In genomic region chr4:82592639-82593038, GRCh38 we compare ENCODE assay signal across 29 cellular contexts.
"Had no signal": no experiment of that assay in that cellular context is flagged by ENCODE, and none has a peak within 500 bp of the region (broad histone marks: within the 10 kb centered on the region; RNA-seq: fewer than 3 reads in every experiment).

No MANE protein-coding gene starts in this region.

- H3K27ac ChIP-seq: stomach, suprapubic skin, testis, thoracic aorta, thyroid gland, tibial artery, tibial nerve, transverse colon, upper lobe of left lung, upper lobe of right lung, uterus, vagina had no signal

- H3K4me3 Mint-ChIP-seq: stimulated activated effector memory CD8-positive, alpha-beta T cell treated with anti-CD3 and anti-CD28 coated beads, Interleukin-12 subunit alpha, Interleukin-12 subunit beta, amount 100 ng/mL, for 72 hours; stimulated activated memory B cell treated with anti-CD40 and anti-IgM and Interleukin-4, amounts not matched to agents 10 μg/mL and 1 μg/mL and 100 μg/mL, for 72 hours; stimulated activated naive B cell treated with anti-CD40 and anti-IgM and Interleukin-4, amounts not matched to agents 10 μg/mL and 1 μg/mL and 100 μg/mL, for 72 hours; stimulated activated naive CD8-positive, alpha-beta T cell treated with anti-CD3 and anti-CD28 coated beads, Interleukin-15, amount 100 ng/mL, for 72 hours; stimulated activated naive CD8-positive, alpha-beta T cell treated with anti-CD3 and anti-CD28 coated beads, Interleukin-15, Interleukin-2, amounts not matched to agents 100 ng/mL and 50 ng/mL, for 24 hours; type B pancreatic cell had no signal

- H3K36me3 ChIP-seq: stomach, suprapubic skin, thoracic aorta, thyroid gland, tibial artery, tibial nerve, transverse colon, upper lobe of left lung, upper lobe of right lung, uterus, vagina had no signal

- ATAC-seq: stimulated activated effector memory CD8-positive, alpha-beta T cell treated with anti-CD3 and anti-CD28 coated beads, Interleukin-12 subunit alpha, Interleukin-12 subunit beta, amount 100 ng/mL, for 72 hours; stimulated activated memory B cell treated with anti-CD40 and anti-IgM and Interleukin-4, amounts not matched to agents 10 μg/mL and 1 μg/mL and 100 μg/mL, for 72 hours; stimulated activated naive B cell treated with anti-CD40 and anti-IgM and Interleukin-4, amounts not matched to agents 10 μg/mL and 1 μg/mL and 100 μg/mL, for 72 hours; stimulated activated naive CD8-positive, alpha-beta T cell treated with anti-CD3 and anti-CD28 coated beads, Interleukin-15, amount 100 ng/mL, for 72 hours; stimulated activated naive CD8-positive, alpha-beta T cell treated with anti-CD3 and anti-CD28 coated beads, Interleukin-15, Interleukin-2, amounts not matched to agents 100 U/mL and 50 U/mL, for 24 hours; upper lobe of right lung had no signal

- H3K9me3 Mint-ChIP-seq: stimulated activated effector memory CD8-positive, alpha-beta T cell treated with anti-CD3 and anti-CD28 coated beads, Interleukin-12 subunit alpha, Interleukin-12 subunit beta, amount 100 ng/mL, for 72 hours; stimulated activated memory B cell treated with anti-CD40 and anti-IgM and Interleukin-4, amounts not matched to agents 10 μg/mL and 1 μg/mL and 100 μg/mL, for 72 hours; stimulated activated naive B cell treated with anti-CD40 and anti-IgM and Interleukin-4, amounts not matched to agents 10 μg/mL and 1 μg/mL and 100 μg/mL, for 72 hours; stimulated activated naive CD8-positive, alpha-beta T cell treated with anti-CD3 and anti-CD28 coated beads, Interleukin-15, amount 100 ng/mL, for 72 hours; stimulated activated naive CD8-positive, alpha-beta T cell treated with anti-CD3 and anti-CD28 coated beads, Interleukin-15, Interleukin-2, amounts not matched to agents 100 ng/mL and 50 ng/mL, for 24 hours; type B pancreatic cell had no signal

- H3K27ac Mint-ChIP-seq: stimulated activated effector memory CD8-positive, alpha-beta T cell treated with anti-CD3 and anti-CD28 coated beads, Interleukin-12 subunit alpha, Interleukin-12 subunit beta, amount 100 ng/mL, for 72 hours; stimulated activated memory B cell treated with anti-CD40 and anti-IgM and Interleukin-4, amounts not matched to agents 10 μg/mL and 1 μg/mL and 100 μg/mL, for 72 hours; stimulated activated naive B cell treated with anti-CD40 and anti-IgM and Interleukin-4, amounts not matched to agents 10 μg/mL and 1 μg/mL and 100 μg/mL, for 72 hours; stimulated activated naive CD8-positive, alpha-beta T cell treated with anti-CD3 and anti-CD28 coated beads, Interleukin-15, amount 100 ng/mL, for 72 hours; stimulated activated naive CD8-positive, alpha-beta T cell treated with anti-CD3 and anti-CD28 coated beads, Interleukin-15, Interleukin-2, amounts not matched to agents 100 ng/mL and 50 ng/mL, for 24 hours; type B pancreatic cell had no signal

- FAIRE-seq: urothelium cell line had no signal

- H3K4me3 ChIP-seq: stomach, suprapubic skin, testis, thoracic aorta, thyroid gland, tibial artery, tibial nerve, transverse colon, upper lobe of left lung, upper lobe of right lung, uterus, vagina had no signal

- H3K4me1 Mint-ChIP-seq: stimulated activated effector memory CD8-positive, alpha-beta T cell treated with anti-CD3 and anti-CD28 coated beads, Interleukin-12 subunit alpha, Interleukin-12 subunit beta, amount 100 ng/mL, for 72 hours; stimulated activated memory B cell treated with anti-CD40 and anti-IgM and Interleukin-4, amounts not matched to agents 10 μg/mL and 1 μg/mL and 100 μg/mL, for 72 hours; stimulated activated naive B cell treated with anti-CD40 and anti-IgM and Interleukin-4, amounts not matched to agents 10 μg/mL and 1 μg/mL and 100 μg/mL, for 72 hours; stimulated activated naive CD8-positive, alpha-beta T cell treated with anti-CD3 and anti-CD28 coated beads, Interleukin-15, amount 100 ng/mL, for 72 hours had no signal

- H3K9me3 ChIP-seq: stomach, suprapubic skin, testis, thoracic aorta, thyroid gland, tibial nerve, transverse colon, upper lobe of left lung, upper lobe of right lung, uterus, vagina had no signal

- H3K4me1 ChIP-seq: stomach, suprapubic skin, testis, thyroid gland, tibial artery, tibial nerve, upper lobe of left lung, upper lobe of right lung, uterus, vagina had no signal

- DNase-seq: stimulated activated CD4-positive, alpha-beta T cell treated with anti-CD3 and anti-CD28 coated beads, Interleukin-2, amount 100 ng/mL, for 48 hours; stimulated activated CD4-positive, alpha-beta T cell treated with anti-CD3 and anti-CD28 coated beads, Interleukin-4, amount 100 ng/mL, for 1 hour; stimulated activated CD4-positive, alpha-beta T cell treated with anti-CD3 and anti-CD28 coated beads, Interleukin-4, amount 100 ng/mL, for 24 hours; stimulated activated CD4-positive, alpha-beta T cell treated with anti-CD3 and anti-CD28 coated beads, Interleukin-4, amount 100 ng/mL, for 4 hours; stimulated activated CD8-positive, alpha-beta memory T cell treated with anti-CD3 and anti-CD28 coated beads, Interleukin-4, amount 100 ng/mL, for 48 hours; stimulated activated naive B cell treated with anti-CD40 and anti-IgM and Interleukin-4, amounts not matched to agents 10 μg/mL and 1 μg/mL and 100 μg/mL, for 72 hours; stimulated activated naive CD4-positive, alpha-beta T cell; stimulated activated naive CD4-positive, alpha-beta T cell treated with Interleukin-2 at 50 U/mL for 16 hours; stimulated activated naive CD8-positive, alpha-beta T cell treated with anti-CD3 and anti-CD28 coated beads, Interleukin-15, amount 100 ng/mL, for 72 hours; stimulated activated naive CD8-positive, alpha-beta T cell treated with anti-CD3 and anti-CD28 coated beads, Interleukin-15, Interleukin-2, amounts not matched to agents 100 U/mL and 50 U/mL, for 24 hours; stomach; substantia nigra; testis; thyroid gland; tibial artery; transverse colon; trophoblast cell; upper lobe of left lung; upper lobe of right lung; uterus had no signal

- H3K27me3 ChIP-seq: stomach, suprapubic skin, testis, thyroid gland, tibial artery, tibial nerve, transverse colon, upper lobe of left lung, uterus, vagina had no signal

- H3K27me3 Mint-ChIP-seq: stimulated activated memory B cell treated with anti-CD40 and anti-IgM and Interleukin-4, amounts not matched to agents 10 μg/mL and 1 μg/mL and 100 μg/mL, for 72 hours had no signal
